In genomic region chr17:31074772-31075538, GRCh38 we compare ENCODE assay signal across 18 cellular contexts. TPM values are rescaled to one million over a fixed set of nuclear protein-coding genes. Genes with fewer than 3 reads are reported as not detected.
DNase-seq lines count a peak whose midpoint lies in the region; ATAC-seq, FAIRE-seq and TF ChIP-seq lines count a peak whose summit lies in the region.
"Had no signal": no experiment of that assay in that cellular context is flagged by ENCODE, and none has a peak within 500 bp of the region (broad histone marks: within the 10 kb centered on the region; RNA-seq: fewer than 3 reads in every experiment).

No MANE protein-coding gene starts in this region.

- H3F3A ChIP-seq in smooth muscle cell (ENCODE audit: low read depth): no peaks in the 10 kb centered on the region

- H4K20me1 ChIP-seq in smooth muscle cell (ENCODE audit: low read depth): no peaks in the 10 kb centered on the region

- no peak for TF ChIP-seq CTCF in fibroblast of the aortic adventitia (IDR thresholded peaks at IDR 0.05; ENCODE audit: insufficient read depth, low read length)
- TF ChIP-seq CTCF in smooth muscle cell (IDR thresholded peaks at IDR 0.05; ENCODE audit: borderline replicate concordance, insufficient read depth, poor library complexity, severe bottlenecking): no peak

- no peaks in the 10 kb centered on the region for H3K79me2 ChIP-seq in smooth muscle cell (ENCODE audit: low read depth)

- H3K9ac ChIP-seq in smooth muscle cell (ENCODE audit: low read depth): no peak overlapping the region

- H3K36me3 ChIP-seq in smooth muscle cell (ENCODE audit: low read depth): no peaks in the 10 kb centered on the region
- H3K36me3 ChIP-seq: gastroesophageal sphincter, neutrophil, tibial nerve had no signal

- peak; percentile 30 for DNase-seq in NCI-H146 (lab: John Stamatoyannopoulos, UW)
- DNase-seq in NCI-H146 treated with DMSO at 0.1 percent for 48 hours (lab: John Stamatoyannopoulos, UW; ENCODE audit: unreplicated experiment): no peak
- peak; percentile 43 for DNase-seq in RCC 7860 (ENCODE audit: low spot score)
- peak; percentile 28 for DNase-seq in fibroblast of the aortic adventitia (ENCODE audit: low read depth)
- no peak for DNase-seq in smooth muscle cell (lab: John Stamatoyannopoulos, UW; ENCODE audit: unreplicated experiment)
- DNase-seq: activated CD8-positive, alpha-beta memory T cell treated with anti-CD3 and anti-CD28 coated beads, Interleukin-2, amount 50 U/mL, for 48 hours; left ventricle myocardium superior; NCI-H526 treated with DMSO at 0.1 percent for 48 hours; SHP77; stimulated activated CD4-positive, alpha-beta T cell treated with anti-CD3 and anti-CD28 coated beads, Interleukin-12 subunit alpha, Interleukin-12 subunit beta, amount 100 ng/mL, for 4 hours had no signal

- no peaks in the 10 kb centered on the region for H3K9me3 ChIP-seq in smooth muscle cell (replicated peaks; ENCODE audit: low read depth)
- H3K9me3 ChIP-seq: gastroesophageal sphincter, neutrophil, tibial nerve had no signal

- H3K4me1 ChIP-seq in smooth muscle cell (ENCODE audit: low read depth): peaks cover 10% of the 10 kb centered on the region
- H3K4me1 ChIP-seq: gastroesophageal sphincter, tibial nerve had no signal

- H3K27ac ChIP-seq in smooth muscle cell (ENCODE audit: low read depth): peak overlapping the region; percentile 40
- H3K27ac ChIP-seq: 22Rv1, gastroesophageal sphincter, neutrophil, tibial nerve, VCaP had no signal

- H3K4me3 ChIP-seq in fibroblast of the aortic adventitia (ENCODE audit: low read depth, low read length): no peak overlapping the region
- no peak overlapping the region for H3K4me3 ChIP-seq in smooth muscle cell
- H3K4me3 ChIP-seq: gastroesophageal sphincter, tibial nerve had no signal

- no peaks in the 10 kb centered on the region for H3K27me3 ChIP-seq in smooth muscle cell (ENCODE audit: low read depth)
- H3K27me3 ChIP-seq: gastroesophageal sphincter, neutrophil, tibial nerve had no signal

- WGBS in smooth muscle cell (ENCODE audit: low lambda C conversion rate): 20% methylated on average over 4 of the region's 4 CpGs

- FAIRE-seq in RCC 7860 (lab: Jason Lieb, UNC): no peak

- no peak overlapping the region for H3K4me2 ChIP-seq in smooth muscle cell

- no peak overlapping the region for H2AFZ ChIP-seq in smooth muscle cell (ENCODE audit: low read depth)

- ATAC-seq in HG03025 (IDR thresholded peaks at IDR 0.05; ENCODE audit: low FRiP score, unreplicated experiment) (no peak), HG03457 (IDR thresholded peaks at IDR 0.05; ENCODE audit: unreplicated experiment) (no peak), HG02571 (IDR thresholded peaks at IDR 0.05; ENCODE audit: unreplicated experiment) (no peak)
- ATAC-seq: gastroesophageal sphincter, left ventricle myocardium superior had no signal

RNA-seq across cellular contexts. Expression of gene NF1, which starts 19.8 kb away (rescaled TPM):
- total RNA-seq in fibroblast of the aortic adventitia (ENCODE audit: low replicate concordance): 59.3 and 79.7 TPM in 2 replicates
- total RNA-seq in smooth muscle cell: 59.7 and 74.3 TPM in 2 replicates
- 7.6 and 19.4 TPM in 2 replicates for polyA plus RNA-seq in smooth muscle cell

Comparison
In these comparisons a context has a peak if more than half of its experiments do, and no peak if none do; other contexts are left out.
1. DNase-seq: peak in NCI-H146 (single experiment), RCC 7860 (single experiment) and fibroblast of the aortic adventitia (single experiment); none in NCI-H146 treated with DMSO at 0.1 percent for 48 hours (single experiment) and smooth muscle cell (single experiment).